Comparison of ENCODE assay signal across 1 cellular context in the genomic region with DNA sequence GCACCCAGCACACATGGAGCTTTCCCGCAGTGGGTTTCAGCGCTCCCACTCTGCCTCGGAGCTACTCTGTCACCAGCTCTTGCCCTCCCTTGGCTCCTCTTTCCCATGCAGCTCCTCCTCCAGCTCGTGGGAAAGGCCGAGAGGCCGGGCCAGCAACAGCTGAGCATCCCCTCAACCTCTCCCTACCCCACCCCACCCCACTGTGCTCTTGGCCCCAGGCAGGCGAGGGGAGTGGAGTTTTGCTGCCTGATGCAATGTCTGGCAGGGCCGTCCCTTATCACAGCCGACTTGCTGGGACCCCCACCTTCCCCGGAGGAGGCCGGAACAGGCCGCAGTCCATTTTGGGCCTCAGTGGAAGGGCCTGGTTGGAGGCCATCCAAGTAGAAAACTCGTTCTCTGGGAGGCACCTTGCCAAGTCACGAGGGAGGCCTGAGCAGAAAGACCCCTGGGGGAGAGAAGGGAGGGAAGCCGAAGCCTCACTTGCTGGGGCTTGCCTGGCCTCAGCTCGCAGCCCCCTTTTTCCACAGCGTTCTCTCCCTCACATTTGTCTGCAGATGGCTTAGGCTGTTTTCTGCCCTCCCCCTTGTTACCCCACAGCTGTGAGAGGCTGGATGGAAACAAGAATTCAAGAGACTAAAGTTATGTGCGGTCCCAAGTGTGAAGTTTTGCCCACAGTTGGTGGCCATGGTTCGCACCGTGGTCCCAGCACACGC.
TF ChIP-seq lines count a peak whose summit lies in the region.

No MANE protein-coding gene starts in this region.

TF ChIP-seq in K562, 482 proteins besides CTCF, POLR2A, EP300 and RAD21 (continued from another document and continues in another):
- TF ChIP-seq PRDM10 (IDR thresholded peaks at IDR 0.05; ENCODE audit: partially characterized antibody) = peak; percentile 43
- TF ChIP-seq ZNF121 (CRISPR knock-in tag; conservative IDR thresholded peaks at IDR 0.05) = no peak
- peak; percentile 55 for TF ChIP-seq POLR2G (IDR thresholded peaks at IDR 0.05; ENCODE audit: low read depth, low read length)
- no peak for TF ChIP-seq TCF7 (IDR thresholded peaks at IDR 0.05; ENCODE audit: borderline replicate concordance)
- no peak for TF ChIP-seq ZFP36 (IDR thresholded peaks at IDR 0.05; ENCODE audit: low read depth, low read length, partially characterized antibody)
- 0 out of 2 replicates have a peak, but pooled peaks have one; percentile 25 for TF ChIP-seq ZNF740 (CRISPR knock-in tag; IDR thresholded peaks at IDR 0.05)
- TF ChIP-seq ZNF740 (tag; IDR thresholded peaks at IDR 0.05) = no peak
- no peak for TF ChIP-seq ZNF57 (CRISPR knock-in tag; IDR thresholded peaks at IDR 0.05)
- TF ChIP-seq, protein P1, sequence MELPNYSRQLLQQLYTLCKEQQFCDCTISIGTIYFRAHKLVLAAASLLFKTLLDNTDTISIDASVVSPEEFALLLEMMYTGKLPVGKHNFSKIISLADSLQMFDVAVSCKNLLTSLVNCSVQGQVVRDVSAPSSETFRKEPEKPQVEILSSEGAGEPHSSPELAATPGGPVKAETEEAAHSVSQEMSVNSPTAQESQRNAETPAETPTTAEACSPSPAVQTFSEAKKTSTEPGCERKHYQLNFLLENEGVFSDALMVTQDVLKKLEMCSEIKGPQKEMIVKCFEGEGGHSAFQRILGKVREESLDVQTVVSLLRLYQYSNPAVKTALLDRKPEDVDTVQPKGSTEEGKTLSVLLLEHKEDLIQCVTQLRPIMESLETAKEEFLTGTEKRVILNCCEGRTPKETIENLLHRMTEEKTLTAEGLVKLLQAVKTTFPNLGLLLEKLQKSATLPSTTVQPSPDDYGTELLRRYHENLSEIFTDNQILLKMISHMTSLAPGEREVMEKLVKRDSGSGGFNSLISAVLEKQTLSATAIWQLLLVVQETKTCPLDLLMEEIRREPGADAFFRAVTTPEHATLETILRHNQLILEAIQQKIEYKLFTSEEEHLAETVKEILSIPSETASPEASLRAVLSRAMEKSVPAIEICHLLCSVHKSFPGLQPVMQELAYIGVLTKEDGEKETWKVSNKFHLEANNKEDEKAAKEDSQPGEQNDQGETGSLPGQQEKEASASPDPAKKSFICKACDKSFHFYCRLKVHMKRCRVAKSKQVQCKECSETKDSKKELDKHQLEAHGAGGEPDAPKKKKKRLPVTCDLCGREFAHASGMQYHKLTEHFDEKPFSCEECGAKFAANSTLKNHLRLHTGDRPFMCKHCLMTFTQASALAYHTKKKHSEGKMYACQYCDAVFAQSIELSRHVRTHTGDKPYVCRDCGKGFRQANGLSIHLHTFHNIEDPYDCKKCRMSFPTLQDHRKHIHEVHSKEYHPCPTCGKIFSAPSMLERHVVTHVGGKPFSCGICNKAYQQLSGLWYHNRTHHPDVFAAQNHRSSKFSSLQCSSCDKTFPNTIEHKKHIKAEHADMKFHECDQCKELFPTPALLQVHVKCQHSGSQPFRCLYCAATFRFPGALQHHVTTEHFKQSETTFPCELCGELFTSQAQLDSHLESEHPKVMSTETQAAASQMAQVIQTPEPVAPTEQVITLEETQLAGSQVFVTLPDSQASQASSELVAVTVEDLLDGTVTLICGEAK (IDR thresholded peaks at IDR 0.05) = no peak
- TF ChIP-seq, protein P1 (CRISPR knock-in tag; IDR thresholded peaks at IDR 0.05) = no peak
- TF ChIP-seq ZNF318 (IDR thresholded peaks at IDR 0.05; ENCODE audit: borderline replicate concordance in 1 of 2, low read depth in 1 of 2) = no peak
- TF ChIP-seq POLR3A (IDR thresholded peaks at IDR 0.05; ENCODE audit: borderline replicate concordance, extremely low read depth, insufficient read depth, insufficient read length) = no peak
- TF ChIP-seq NFIC (IDR thresholded peaks at IDR 0.05) = peak; percentile 35
- peak; percentile 78; the same call in 1 of the 2 replicates for TF ChIP-seq ATF4 (CRISPR knock-in tag; IDR thresholded peaks at IDR 0.05)
- TF ChIP-seq EZH2 (IDR thresholded peaks at IDR 0.05; ENCODE audit: borderline replicate concordance, low read depth, low read length) = no peak
- TF ChIP-seq HNRNPL (IDR thresholded peaks at IDR 0.05; ENCODE audit: low read depth, low read length) = no peak
- TF ChIP-seq MNT (conservative IDR thresholded peaks at IDR 0.05) = no peak
- no peak for TF ChIP-seq BCOR (IDR thresholded peaks at IDR 0.05)
- TF ChIP-seq CC2D1A (IDR thresholded peaks at IDR 0.05) = no peak
